In the genomic region with DNA sequence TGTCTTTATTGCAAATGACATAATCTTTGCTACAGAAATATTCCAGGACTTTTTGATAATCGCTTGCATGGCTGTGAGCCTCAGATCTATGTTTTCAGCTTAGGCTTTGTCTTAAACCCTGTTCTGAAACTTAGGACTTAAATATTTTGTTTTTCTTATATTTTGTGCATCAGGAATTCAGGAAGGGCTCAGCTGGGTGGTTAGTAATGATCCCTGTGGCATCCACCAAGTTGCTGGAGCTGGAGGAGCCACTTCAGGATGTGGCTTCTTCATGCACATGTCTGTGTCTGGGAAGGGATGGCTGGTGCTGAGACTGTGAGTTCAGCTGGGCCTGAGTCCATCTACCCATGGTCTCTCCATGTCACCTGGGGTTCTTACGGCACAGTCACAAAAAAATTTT, we compare ENCODE assay signal across 29 cellular contexts.
"Had no signal": no experiment of that assay in that cellular context is flagged by ENCODE, and none has a peak within 500 bp of the region (broad histone marks: within the 10 kb centered on the region; RNA-seq: fewer than 3 reads in every experiment).

No MANE protein-coding gene starts in this region.

- H3K27ac Mint-ChIP-seq: stimulated activated effector memory CD8-positive, alpha-beta T cell treated with anti-CD3 and anti-CD28 coated beads, Interleukin-12 subunit alpha, Interleukin-12 subunit beta, amount 100 ng/mL, for 72 hours; stimulated activated memory B cell treated with anti-CD40 and anti-IgM and Interleukin-4, amounts not matched to agents 10 μg/mL and 1 μg/mL and 100 μg/mL, for 72 hours; stimulated activated naive B cell treated with anti-CD40 and anti-IgM and Interleukin-4, amounts not matched to agents 10 μg/mL and 1 μg/mL and 100 μg/mL, for 72 hours; stimulated activated naive CD8-positive, alpha-beta T cell treated with anti-CD3 and anti-CD28 coated beads, Interleukin-15, amount 100 ng/mL, for 72 hours; stimulated activated naive CD8-positive, alpha-beta T cell treated with anti-CD3 and anti-CD28 coated beads, Interleukin-15, Interleukin-2, amounts not matched to agents 100 ng/mL and 50 ng/mL, for 24 hours; type B pancreatic cell had no signal

- H3K4me3 ChIP-seq: stomach, suprapubic skin, testis, thoracic aorta, thyroid gland, tibial artery, tibial nerve, transverse colon, upper lobe of left lung, upper lobe of right lung, uterus, vagina had no signal

- DNase-seq: stimulated activated CD4-positive, alpha-beta T cell treated with anti-CD3 and anti-CD28 coated beads, Interleukin-2, amount 100 ng/mL, for 48 hours; stimulated activated CD4-positive, alpha-beta T cell treated with anti-CD3 and anti-CD28 coated beads, Interleukin-4, amount 100 ng/mL, for 1 hour; stimulated activated CD4-positive, alpha-beta T cell treated with anti-CD3 and anti-CD28 coated beads, Interleukin-4, amount 100 ng/mL, for 24 hours; stimulated activated CD4-positive, alpha-beta T cell treated with anti-CD3 and anti-CD28 coated beads, Interleukin-4, amount 100 ng/mL, for 4 hours; stimulated activated CD8-positive, alpha-beta memory T cell treated with anti-CD3 and anti-CD28 coated beads, Interleukin-4, amount 100 ng/mL, for 48 hours; stimulated activated naive B cell treated with anti-CD40 and anti-IgM and Interleukin-4, amounts not matched to agents 10 μg/mL and 1 μg/mL and 100 μg/mL, for 72 hours; stimulated activated naive CD4-positive, alpha-beta T cell; stimulated activated naive CD4-positive, alpha-beta T cell treated with Interleukin-2 at 50 U/mL for 16 hours; stimulated activated naive CD8-positive, alpha-beta T cell treated with anti-CD3 and anti-CD28 coated beads, Interleukin-15, amount 100 ng/mL, for 72 hours; stimulated activated naive CD8-positive, alpha-beta T cell treated with anti-CD3 and anti-CD28 coated beads, Interleukin-15, Interleukin-2, amounts not matched to agents 100 U/mL and 50 U/mL, for 24 hours; stomach; substantia nigra; testis; thyroid gland; tibial artery; transverse colon; trophoblast cell; upper lobe of left lung; upper lobe of right lung; uterus had no signal

- ATAC-seq: stimulated activated effector memory CD8-positive, alpha-beta T cell treated with anti-CD3 and anti-CD28 coated beads, Interleukin-12 subunit alpha, Interleukin-12 subunit beta, amount 100 ng/mL, for 72 hours; stimulated activated memory B cell treated with anti-CD40 and anti-IgM and Interleukin-4, amounts not matched to agents 10 μg/mL and 1 μg/mL and 100 μg/mL, for 72 hours; stimulated activated naive B cell treated with anti-CD40 and anti-IgM and Interleukin-4, amounts not matched to agents 10 μg/mL and 1 μg/mL and 100 μg/mL, for 72 hours; stimulated activated naive CD8-positive, alpha-beta T cell treated with anti-CD3 and anti-CD28 coated beads, Interleukin-15, amount 100 ng/mL, for 72 hours; stimulated activated naive CD8-positive, alpha-beta T cell treated with anti-CD3 and anti-CD28 coated beads, Interleukin-15, Interleukin-2, amounts not matched to agents 100 U/mL and 50 U/mL, for 24 hours; upper lobe of right lung had no signal

- H3K4me1 Mint-ChIP-seq: stimulated activated effector memory CD8-positive, alpha-beta T cell treated with anti-CD3 and anti-CD28 coated beads, Interleukin-12 subunit alpha, Interleukin-12 subunit beta, amount 100 ng/mL, for 72 hours; stimulated activated memory B cell treated with anti-CD40 and anti-IgM and Interleukin-4, amounts not matched to agents 10 μg/mL and 1 μg/mL and 100 μg/mL, for 72 hours; stimulated activated naive B cell treated with anti-CD40 and anti-IgM and Interleukin-4, amounts not matched to agents 10 μg/mL and 1 μg/mL and 100 μg/mL, for 72 hours; stimulated activated naive CD8-positive, alpha-beta T cell treated with anti-CD3 and anti-CD28 coated beads, Interleukin-15, amount 100 ng/mL, for 72 hours had no signal

- H3K4me1 ChIP-seq: stomach, suprapubic skin, testis, thyroid gland, tibial artery, tibial nerve, transverse colon, upper lobe of left lung, upper lobe of right lung, uterus, vagina had no signal

- H3K27me3 ChIP-seq: stomach, suprapubic skin, testis, thyroid gland, tibial artery, tibial nerve, transverse colon, upper lobe of left lung, upper lobe of right lung, uterus, vagina had no signal

- H3K27ac ChIP-seq: stomach, suprapubic skin, testis, thoracic aorta, thyroid gland, tibial artery, tibial nerve, transverse colon, upper lobe of left lung, upper lobe of right lung, uterus, vagina had no signal

- H3K9me3 ChIP-seq: stomach, suprapubic skin, testis, thyroid gland, tibial artery, tibial nerve, transverse colon, upper lobe of left lung, upper lobe of right lung, uterus, vagina had no signal

- H3K4me3 Mint-ChIP-seq: stimulated activated effector memory CD8-positive, alpha-beta T cell treated with anti-CD3 and anti-CD28 coated beads, Interleukin-12 subunit alpha, Interleukin-12 subunit beta, amount 100 ng/mL, for 72 hours; stimulated activated memory B cell treated with anti-CD40 and anti-IgM and Interleukin-4, amounts not matched to agents 10 μg/mL and 1 μg/mL and 100 μg/mL, for 72 hours; stimulated activated naive B cell treated with anti-CD40 and anti-IgM and Interleukin-4, amounts not matched to agents 10 μg/mL and 1 μg/mL and 100 μg/mL, for 72 hours; stimulated activated naive CD8-positive, alpha-beta T cell treated with anti-CD3 and anti-CD28 coated beads, Interleukin-15, amount 100 ng/mL, for 72 hours; stimulated activated naive CD8-positive, alpha-beta T cell treated with anti-CD3 and anti-CD28 coated beads, Interleukin-15, Interleukin-2, amounts not matched to agents 100 ng/mL and 50 ng/mL, for 24 hours; type B pancreatic cell had no signal

- H3K27me3 Mint-ChIP-seq: stimulated activated memory B cell treated with anti-CD40 and anti-IgM and Interleukin-4, amounts not matched to agents 10 μg/mL and 1 μg/mL and 100 μg/mL, for 72 hours; stimulated activated naive B cell treated with anti-CD40 and anti-IgM and Interleukin-4, amounts not matched to agents 10 μg/mL and 1 μg/mL and 100 μg/mL, for 72 hours; type B pancreatic cell had no signal

- H3K36me3 Mint-ChIP-seq: stimulated activated effector memory CD8-positive, alpha-beta T cell treated with anti-CD3 and anti-CD28 coated beads, Interleukin-12 subunit alpha, Interleukin-12 subunit beta, amount 100 ng/mL, for 72 hours; stimulated activated memory B cell treated with anti-CD40 and anti-IgM and Interleukin-4, amounts not matched to agents 10 μg/mL and 1 μg/mL and 100 μg/mL, for 72 hours; stimulated activated naive B cell treated with anti-CD40 and anti-IgM and Interleukin-4, amounts not matched to agents 10 μg/mL and 1 μg/mL and 100 μg/mL, for 72 hours; type B pancreatic cell had no signal

- FAIRE-seq: urothelium cell line had no signal

- H3K36me3 ChIP-seq: stomach, suprapubic skin, thoracic aorta, thyroid gland, tibial artery, tibial nerve, transverse colon, upper lobe of left lung, upper lobe of right lung, uterus, vagina had no signal

- H3K9me3 Mint-ChIP-seq: stimulated activated effector memory CD8-positive, alpha-beta T cell treated with anti-CD3 and anti-CD28 coated beads, Interleukin-12 subunit alpha, Interleukin-12 subunit beta, amount 100 ng/mL, for 72 hours; stimulated activated memory B cell treated with anti-CD40 and anti-IgM and Interleukin-4, amounts not matched to agents 10 μg/mL and 1 μg/mL and 100 μg/mL, for 72 hours; stimulated activated naive B cell treated with anti-CD40 and anti-IgM and Interleukin-4, amounts not matched to agents 10 μg/mL and 1 μg/mL and 100 μg/mL, for 72 hours; stimulated activated naive CD8-positive, alpha-beta T cell treated with anti-CD3 and anti-CD28 coated beads, Interleukin-15, amount 100 ng/mL, for 72 hours; stimulated activated naive CD8-positive, alpha-beta T cell treated with anti-CD3 and anti-CD28 coated beads, Interleukin-15, Interleukin-2, amounts not matched to agents 100 ng/mL and 50 ng/mL, for 24 hours; type B pancreatic cell had no signal
